In the genomic region with DNA sequence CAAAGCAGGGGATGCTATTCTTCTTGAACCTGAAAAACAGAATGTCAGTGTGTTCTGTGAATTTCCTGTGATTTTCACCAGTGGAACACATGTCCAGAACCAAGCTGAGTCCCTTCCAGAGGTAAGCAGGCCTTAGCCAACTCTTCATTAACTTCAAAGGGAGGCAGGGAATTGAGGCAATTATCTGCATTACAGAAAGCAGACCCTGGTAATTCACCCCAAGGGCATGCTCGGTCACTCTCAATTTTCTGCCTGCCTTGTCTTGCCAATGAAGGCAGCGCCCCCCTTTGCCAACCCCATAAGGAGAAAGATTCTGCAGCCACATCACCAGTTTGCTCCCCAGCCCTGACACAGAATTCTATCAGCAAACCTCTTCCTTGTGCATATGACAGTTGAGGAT, we compare ENCODE assay signal across 19 cellular contexts.
"Had no signal": no experiment of that assay in that cellular context is flagged by ENCODE, and none has a peak within 500 bp of the region (broad histone marks: within the 10 kb centered on the region; RNA-seq: fewer than 3 reads in every experiment).

No MANE protein-coding gene starts in this region.

- H3K27ac Mint-ChIP-seq: activated CD4-positive, alpha-beta memory T cell treated with anti-CD3 and anti-CD28 coated beads, Interleukin-2, amount 10 ng/mL, durations not matched to agents 7 days and 5 days; brain; naive thymus-derived CD8-positive, alpha-beta T cell; T-cell; type B pancreatic cell had no signal

- H3K27me3 ChIP-seq: heart right ventricle, left lung, right atrium auricular region had no signal

- H3K36me3 Mint-ChIP-seq: brain; naive thymus-derived CD8-positive, alpha-beta T cell; T-cell; type B pancreatic cell had no signal

- H3K27me3 Mint-ChIP-seq: brain; naive thymus-derived CD8-positive, alpha-beta T cell; T-cell; type B pancreatic cell had no signal

- H3K4me3 Mint-ChIP-seq: activated CD4-positive, alpha-beta memory T cell treated with anti-CD3 and anti-CD28 coated beads, Interleukin-2, amount 10 ng/mL, durations not matched to agents 7 days and 5 days; brain; naive thymus-derived CD8-positive, alpha-beta T cell; T-cell; type B pancreatic cell had no signal

- H3K4me3 ChIP-seq: heart right ventricle, left lung, lung, prostate gland, right atrium auricular region, thoracic aorta had no signal

- H3K9me3 Mint-ChIP-seq: naive thymus-derived CD8-positive, alpha-beta T cell; T-cell; type B pancreatic cell had no signal

- H3K4me1 Mint-ChIP-seq: naive thymus-derived CD8-positive, alpha-beta T cell; T-cell had no signal

- ATAC-seq: heart right ventricle; left lung; naive thymus-derived CD8-positive, alpha-beta T cell; T-cell had no signal

- H3K9me3 ChIP-seq: heart right ventricle, left lung, prostate gland, right atrium auricular region, thoracic aorta had no signal

- H3K4me1 ChIP-seq: heart right ventricle, left lung, right atrium auricular region had no signal

- DNase-seq: activated CD4-positive, alpha-beta memory T cell treated with anti-CD3 and anti-CD28 coated beads, Interleukin-2, amount 10 ng/mL, durations not matched to agents 7 days and 5 days; activated CD4-positive, alpha-beta T cell treated with anti-CD3 and anti-CD28 coated beads for 48 hours; activated CD4-positive, CD25-positive, alpha-beta regulatory T cell; activated gamma-delta T cell; activated naive CD4-positive, alpha-beta T cell treated with anti-CD3 and anti-CD28 coated beads, Interleukin-2, amount 50 U/mL, for 16 hours; activated T-cell treated with anti-CD3 and anti-CD28 coated beads for 4 hours; anterior cingulate cortex; heart right ventricle; left lung; naive thymus-derived CD8-positive, alpha-beta T cell; stimulated activated CD4-positive, alpha-beta T cell treated with anti-CD3 and anti-CD28 coated beads, Interleukin-4, amount 100 ng/mL, for 24 hours; stimulated activated naive CD4-positive, alpha-beta T cell treated with Interleukin-2 at 50 U/mL for 16 hours; T-cell had no signal

- H3K36me3 ChIP-seq: heart right ventricle, left lung, prostate gland, right atrium auricular region, thoracic aorta had no signal

- H3K27ac ChIP-seq: heart right ventricle, left lung, right atrium auricular region, thoracic aorta had no signal
